25 cellular contexts compared by ENCODE assay signal in genomic region chr14:77917802-77918201, GRCh38.
"Had no signal": no experiment of that assay in that cellular context is flagged by ENCODE, and none has a peak within 500 bp of the region (broad histone marks: within the 10 kb centered on the region; RNA-seq: fewer than 3 reads in every experiment).

No MANE protein-coding gene starts in this region.

- H3K4me3 Mint-ChIP-seq: natural killer cell treated with Interleukin-12 subunit alpha and Interleukin-12 subunit beta and Interleukin-15 and Interleukin-18, amount 100 ng/mL, for 72 hours; neural progenitor cell; stimulated activated naive B cell treated with anti-CD40 and anti-IgM and Interleukin-4, amounts not matched to agents 10 μg/mL and 1 μg/mL and 100 μg/mL, for 72 hours; stimulated activated naive CD8-positive, alpha-beta T cell treated with anti-CD3 and anti-CD28 coated beads, Interleukin-15, Interleukin-2, amounts not matched to agents 100 ng/mL and 50 ng/mL, for 24 hours had no signal

- H3K4me3 ChIP-seq: coronary artery, esophagus squamous epithelium, heart right ventricle, left ventricle myocardium inferior, lower lobe of right lung, neural progenitor cell, right lobe of liver, suprapubic skin, transverse colon, upper lobe of right lung, uterus had no signal

- H3K27ac Mint-ChIP-seq: natural killer cell treated with Interleukin-12 subunit alpha and Interleukin-12 subunit beta and Interleukin-15 and Interleukin-18, amount 100 ng/mL, for 72 hours; neural progenitor cell; progenitor cell of endocrine pancreas; stimulated activated naive B cell treated with anti-CD40 and anti-IgM and Interleukin-4, amounts not matched to agents 10 μg/mL and 1 μg/mL and 100 μg/mL, for 72 hours; stimulated activated naive CD8-positive, alpha-beta T cell treated with anti-CD3 and anti-CD28 coated beads, Interleukin-15, Interleukin-2, amounts not matched to agents 100 ng/mL and 50 ng/mL, for 24 hours had no signal

- H3K27ac ChIP-seq: coronary artery, esophagus squamous epithelium, left ventricle myocardium inferior, lower lobe of right lung, neural progenitor cell, parathyroid adenoma, right lobe of liver, suprapubic skin, transverse colon, upper lobe of right lung, uterus had no signal

- H3K4me1 ChIP-seq: esophagus squamous epithelium, lower lobe of right lung, neural progenitor cell, parathyroid adenoma, right lobe of liver, suprapubic skin, transverse colon, upper lobe of right lung, uterus had no signal

- DNase-seq: dermis blood vessel endothelial cell; effector memory CD4-positive, alpha-beta T cell; esophagus squamous epithelium; foreskin melanocyte; glutamatergic neuron; hippocampal formation; left colon; left ventricle myocardium inferior; lower lobe of right lung; right lobe of liver; small intestine; stimulated activated CD4-positive, alpha-beta T cell treated with anti-CD3 and anti-CD28 coated beads, Interleukin-15, amount 100 ng/mL, for 24 hours; stimulated activated CD4-positive, alpha-beta T cell treated with anti-CD3 and anti-CD28 coated beads, Interleukin-2, amount 100 ng/mL, for 48 hours; stimulated activated naive B cell treated with anti-CD40 and anti-IgM and Interleukin-4, amounts not matched to agents 10 μg/mL and 1 μg/mL and 100 μg/mL, for 72 hours; transverse colon; upper lobe of right lung; uterus had no signal

- H3K9me3 Mint-ChIP-seq: natural killer cell treated with Interleukin-12 subunit alpha and Interleukin-12 subunit beta and Interleukin-15 and Interleukin-18, amount 100 ng/mL, for 72 hours had no signal

- H3K27me3 ChIP-seq: esophagus squamous epithelium, heart right ventricle, neural progenitor cell, right lobe of liver, suprapubic skin, transverse colon, upper lobe of right lung, uterus had no signal

- H3K9me3 ChIP-seq: esophagus squamous epithelium, lower lobe of right lung, right lobe of liver, suprapubic skin, transverse colon, upper lobe of right lung, uterus had no signal

- H3K36me3 ChIP-seq: esophagus squamous epithelium, heart right ventricle, lower lobe of right lung, neural progenitor cell, right lobe of liver, suprapubic skin, transverse colon, upper lobe of right lung, uterus had no signal

- H3K36me3 Mint-ChIP-seq: natural killer cell treated with Interleukin-12 subunit alpha and Interleukin-12 subunit beta and Interleukin-15 and Interleukin-18, amount 100 ng/mL, for 72 hours; neural progenitor cell had no signal

- H3K4me1 Mint-ChIP-seq: stimulated activated naive B cell treated with anti-CD40 and anti-IgM and Interleukin-4, amounts not matched to agents 10 μg/mL and 1 μg/mL and 100 μg/mL, for 72 hours had no signal

- H3K27me3 Mint-ChIP-seq: natural killer cell treated with Interleukin-12 subunit alpha and Interleukin-12 subunit beta and Interleukin-15 and Interleukin-18, amount 100 ng/mL, for 72 hours; progenitor cell of endocrine pancreas; stimulated activated naive B cell treated with anti-CD40 and anti-IgM and Interleukin-4, amounts not matched to agents 10 μg/mL and 1 μg/mL and 100 μg/mL, for 72 hours; stimulated activated naive CD8-positive, alpha-beta T cell treated with anti-CD3 and anti-CD28 coated beads, Interleukin-15, Interleukin-2, amounts not matched to agents 100 ng/mL and 50 ng/mL, for 24 hours had no signal
